In the genomic region with DNA sequence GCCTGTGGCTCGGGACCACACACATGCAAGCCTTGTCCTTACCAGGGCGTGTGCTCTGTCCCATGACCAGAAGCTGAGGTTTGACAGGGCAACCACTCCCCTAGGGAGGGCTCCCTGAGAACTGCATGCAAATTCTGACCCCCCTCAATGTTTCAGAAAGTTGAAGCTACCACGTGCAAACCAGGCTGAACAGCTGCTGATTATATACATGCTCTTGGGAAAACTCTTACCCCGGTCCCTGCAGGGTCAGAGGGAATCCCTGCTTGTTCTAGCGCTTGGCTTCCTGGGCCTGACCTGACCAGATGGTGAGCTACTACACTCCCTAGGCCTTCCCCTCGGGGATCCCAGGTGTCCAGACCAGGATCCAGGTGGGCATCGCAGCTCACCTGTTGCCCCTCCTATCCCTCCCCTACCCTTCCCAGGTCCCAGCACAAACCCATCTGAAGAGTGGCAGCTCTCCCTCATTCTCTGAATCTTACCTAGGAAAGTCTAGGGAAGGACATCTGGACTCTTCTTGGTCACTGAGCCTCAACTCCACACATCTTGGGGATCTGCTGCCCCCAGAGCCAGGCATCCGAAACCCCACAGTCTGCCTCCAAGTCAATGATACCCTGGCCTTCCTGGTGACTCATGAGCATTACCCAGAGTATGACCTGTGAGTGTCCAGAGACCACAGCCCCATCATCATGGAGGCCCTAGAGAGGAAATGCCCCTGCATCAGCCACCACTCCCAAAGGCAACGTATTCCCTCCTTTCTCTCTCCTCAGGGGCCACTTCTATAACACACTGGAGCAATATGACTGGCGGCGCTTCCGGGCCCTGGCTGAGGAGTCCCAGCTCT, we compare ENCODE assay signal across 11 cellular contexts.
DNase-seq lines count a peak whose midpoint lies in the region; ATAC-seq and TF ChIP-seq lines count a peak whose summit lies in the region.
"Had no signal": no experiment of that assay in that cellular context is flagged by ENCODE, and none has a peak within 500 bp of the region (broad histone marks: within the 10 kb centered on the region; RNA-seq: fewer than 3 reads in every experiment).

No MANE protein-coding gene starts in this region.

- no peak overlapping the region for H2AFZ ChIP-seq in neural progenitor cell (replicated peaks)

- H3K27me3 ChIP-seq in BLaER1 treated with 17β-estradiol and CSF1 and Interleukin-3, amounts not matched to agents 10 nM and 100 nM: peaks cover 0 to 6% (median 0%) of the 10 kb centered on the region in 11 experiments; a peak in 1 of 22 replicates
- H3K27me3 ChIP-seq in testis: no peaks in the 10 kb centered on the region
- H3K27me3 ChIP-seq in neural progenitor cell: no peaks in the 10 kb centered on the region

- no peaks in the 10 kb centered on the region for H3F3A ChIP-seq in neural progenitor cell (ENCODE audit: low read depth)

- no peak overlapping the region for H3K27ac Mint-ChIP-seq in neural progenitor cell
- H3K27ac Mint-ChIP-seq: activated T-cell treated with anti-CD3 and anti-CD28 coated beads, Interleukin-2, amount 50 U/mL, for 72 hours; dendritic cell treated with granulocyte-macrophage colony-stimulating factor and Interleukin-4, amounts not matched to agents 40 ng/mL and 50 ng/mL, for 4 days had no signal

- no peaks in the 10 kb centered on the region for H3K9me3 Mint-ChIP-seq in neural progenitor cell
- H3K9me3 Mint-ChIP-seq: activated T-cell treated with anti-CD3 and anti-CD28 coated beads, Interleukin-2, amount 50 U/mL, for 72 hours; dendritic cell treated with granulocyte-macrophage colony-stimulating factor and Interleukin-4, amounts not matched to agents 40 ng/mL and 50 ng/mL, for 4 days had no signal

- H3K4me3 Mint-ChIP-seq in neural progenitor cell: no peak overlapping the region
- H3K4me3 Mint-ChIP-seq: activated T-cell treated with anti-CD3 and anti-CD28 coated beads, Interleukin-2, amount 50 U/mL, for 72 hours; dendritic cell treated with granulocyte-macrophage colony-stimulating factor and Interleukin-4, amounts not matched to agents 40 ng/mL and 50 ng/mL, for 4 days had no signal

- DNase-seq in M059J (ENCODE audit: low read depth) (peak; percentile 21), testis (no peak), neural progenitor cell (ENCODE audit: low spot score) (no peak), DMS153 (lab: John Stamatoyannopoulos, UW) (no peak)
- DNase-seq in NK-92 treated with Interleukin-12 subunit alpha and Interleukin-12 subunit beta, amount 100 ng/mL, for 24 hours (lab: John Stamatoyannopoulos, UW): no peak
- DNase-seq: activated T-cell treated with anti-CD3 and anti-CD28 coated beads, Interleukin-2, amount 50 U/mL, for 72 hours; NCI-H1417 had no signal

- no peak overlapping the region for H3K27ac ChIP-seq in BLaER1 treated with 17β-estradiol and CSF1 and Interleukin-3, amounts not matched to agents 10 nM and 100 nM
- H3K27ac ChIP-seq in testis: no peak overlapping the region
- no peak overlapping the region for H3K27ac ChIP-seq in neural progenitor cell

- H3K4me3 ChIP-seq in BLaER1 treated with 17β-estradiol and CSF1 and Interleukin-3, amounts not matched to agents 10 nM and 100 nM: no peak overlapping the region
- H3K4me3 ChIP-seq in testis (no peak overlapping the region), neural progenitor cell (no peak overlapping the region)

- H3K4me1 Mint-ChIP-seq in neural progenitor cell: peaks cover 2% of the 10 kb centered on the region

- TF ChIP-seq CTCF in testis (IDR thresholded peaks at IDR 0.05) (no peak), neural progenitor cell (IDR thresholded peaks at IDR 0.05) (no peak)

- peaks cover 15 to 41% (median 36%) of the 10 kb centered on the region in 10 experiments for H3K4me1 ChIP-seq in BLaER1 treated with 17β-estradiol and CSF1 and Interleukin-3, amounts not matched to agents 10 nM and 100 nM
- peaks cover 3% of the 10 kb centered on the region for H3K4me1 ChIP-seq in testis
- H3K4me1 ChIP-seq in neural progenitor cell: no peaks in the 10 kb centered on the region

- H4K20me1 ChIP-seq in BLaER1 treated with 17β-estradiol and CSF1 and Interleukin-3, amounts not matched to agents 10 nM and 100 nM: peaks cover 0 to 16% (median 0%) of the 10 kb centered on the region in 11 experiments; a peak in 2 of 22 replicates
- H4K20me1 ChIP-seq in neural progenitor cell (ENCODE audit: low read depth): no peaks in the 10 kb centered on the region

- 86 to 97% methylated on average over 5 to 12 of the region's 12 CpGs for WGBS in testis, 2 donors

- peaks cover 6% of the 10 kb centered on the region for H3K27me3 Mint-ChIP-seq in neural progenitor cell (ENCODE audit: insufficient read depth, low read depth)

- no peaks in the 10 kb centered on the region for H3K79me2 ChIP-seq in neural progenitor cell (ENCODE audit: low read depth)

- H3K9me3 ChIP-seq in BLaER1 treated with 17β-estradiol and CSF1 and Interleukin-3, amounts not matched to agents 10 nM and 100 nM (replicated peaks in 1 of 11): no peaks in the 10 kb centered on the region
- no peaks in the 10 kb centered on the region for H3K9me3 ChIP-seq in testis
- H3K9me3 ChIP-seq in neural progenitor cell (ENCODE audit: low read depth): no peaks in the 10 kb centered on the region

- ATAC-seq in GM19324 (IDR thresholded peaks at IDR 0.05; ENCODE audit: low FRiP score, unreplicated experiment): peak; percentile 87
- ATAC-seq in HG02870 (IDR thresholded peaks at IDR 0.05; ENCODE audit: unreplicated experiment): peak; percentile 73
- ATAC-seq: activated T-cell treated with anti-CD3 and anti-CD28 coated beads, Interleukin-2, amount 50 U/mL, for 72 hours had no signal

- H3K36me3 Mint-ChIP-seq in neural progenitor cell: no peaks in the 10 kb centered on the region

- no peaks in the 10 kb centered on the region for H3K36me3 ChIP-seq in BLaER1 treated with 17β-estradiol and CSF1 and Interleukin-3, amounts not matched to agents 10 nM and 100 nM
- no peaks in the 10 kb centered on the region for H3K36me3 ChIP-seq in testis (ENCODE audit: low read depth, missing control alignments)
- H3K36me3 ChIP-seq in neural progenitor cell: no peaks in the 10 kb centered on the region

- H3K4me2 ChIP-seq in BLaER1 treated with 17β-estradiol and CSF1 and Interleukin-3, amounts not matched to agents 10 nM and 100 nM: peak overlapping the region in 10 of 11 experiments; percentile 37 to 86 (median 74); a peak in 20 of 22 replicates
- H3K4me2 ChIP-seq in neural progenitor cell: no peak overlapping the region

- no peak for TF ChIP-seq POLR2A in testis (IDR thresholded peaks at IDR 0.05)

- peak overlapping the region in 2 of 11 experiments; percentile 41 to 45; a peak in 3 of 22 replicates for H3K9ac ChIP-seq in BLaER1 treated with 17β-estradiol and CSF1 and Interleukin-3, amounts not matched to agents 10 nM and 100 nM
- H3K9ac ChIP-seq in neural progenitor cell: no peak overlapping the region

- intact Hi-C loops in testis (cut with DNase I; ENCODE audit: low total_unique reads): no loop called here
